In genomic region chr5:134846641-134846960, GRCh38 we compare ENCODE assay signal across 8 cellular contexts. TPM values are rescaled to one million over a fixed set of nuclear protein-coding genes. Genes with fewer than 3 reads are reported as not detected.
DNase-seq lines count a peak whose midpoint lies in the region; ATAC-seq and TF ChIP-seq lines count a peak whose summit lies in the region.

No MANE protein-coding gene starts in this region.

- peaks cover 19% of the 10 kb centered on the region for H3K4me1 Mint-ChIP-seq in memory B cell

- 0 to 2% methylated on average over 11 of the region's 11 CpGs for WGBS in tibial nerve, 2 donors

- peak overlapping the region; percentile 94 for H3K27ac ChIP-seq in Panc1 (ENCODE audit: low read length)
- H3K27ac ChIP-seq in tibial nerve, result peak overlapping the region; percentile 88 to 96 (median 94)

- CTCF ChIA-PET in Panc1 (lab: Charles Lee), result no interaction called here

- ATAC-seq in GM19351 (IDR thresholded peaks at IDR 0.05; ENCODE audit: unreplicated experiment) (peak; percentile 4), Panc1 (no peak), memory B cell (ENCODE audit: low read depth) (no peak)

- H3K4me3 ChIP-seq in Panc1 (ENCODE audit: low read depth in 2 of 2, low read length in 2 of 2) (peak overlapping the region; percentile 73 to 88), cardiac fibroblast (replicated peaks in 1 of 2; ENCODE audit: low read depth in 2 of 2, low read length in 2 of 2) (peak overlapping the region; percentile 82 to 83), tibial nerve (peak overlapping the region; percentile 78 to 97 (median 87))

- H3K36me3 Mint-ChIP-seq in memory B cell, result peaks cover 4% of the 10 kb centered on the region

- H3K27ac Mint-ChIP-seq in memory B cell, result peak overlapping the region; percentile 98

- TF ChIP-seq CTCF in Panc1 (IDR thresholded peaks at IDR 0.05) (no peak), cardiac fibroblast (IDR thresholded peaks at IDR 0.05; ENCODE audit: low read depth, low read length) (no peak), tibial nerve (IDR thresholded peaks at IDR 0.05) (no peak)

- H3K36me3 ChIP-seq in Panc1 (ENCODE audit: control insufficient read depth, insufficient read depth, low read length), result peaks cover 6% of the 10 kb centered on the region
- peaks cover 0 to 12% (median 0%) of the 10 kb centered on the region in 3 donors for H3K36me3 ChIP-seq in tibial nerve

- H3K4me1 ChIP-seq in Panc1 (ENCODE audit: control insufficient read depth, insufficient read depth, low read length) (peaks cover 13% of the 10 kb centered on the region), tibial nerve (peaks cover 0 to 48% (median 18%) of the 10 kb centered on the region in 4 donors)

- POLR2A ChIA-PET in Panc1 (lab: Charles Lee), result interaction anchor here (0.5 kb wide), 1 partner anchor 13 kb away, joined by 3 read pairs; no protein-coding TSS in a partner anchor

- in situ Hi-C loops in ACHN (cut with HindIII; ENCODE audit: low pct_ligation_motif_present, low pct_unique_long_range_greater_than_20kb, low sequenced_read_pairs) (no loop called here), Panc1 (cut with HindIII; ENCODE audit: low pct_unique_long_range_greater_than_20kb, low sequenced_read_pairs) (no loop called here)

- H3K27me3 ChIP-seq in Panc1 (ENCODE audit: control insufficient read depth, insufficient read depth, low read length) (no peaks in the 10 kb centered on the region), tibial nerve (no peaks in the 10 kb centered on the region)

- H3K27me3 Mint-ChIP-seq in memory B cell, result no peaks in the 10 kb centered on the region

- no peaks in the 10 kb centered on the region for H3K9me3 Mint-ChIP-seq in memory B cell

- TF ChIP-seq POLR2A in tibial nerve (IDR thresholded peaks at IDR 0.05), result no peak

- TF ChIP-seq EP300 in tibial nerve (IDR thresholded peaks at IDR 0.05), result no peak

- DNase-seq in ACHN (peak; percentile 19), Panc1 (ENCODE audit: low read depth, low spot score) (no peak), cardiac fibroblast (ENCODE audit: low read depth in 2 of 2) (peak; percentile 19 to 40), memory B cell (ENCODE audit: low spot score in 2 of 2) (no peak), tibial nerve (ENCODE audit: low spot score in 2 of 2) (no peak), NCI-H2196 (lab: John Stamatoyannopoulos, UW; ENCODE audit: unreplicated experiment) (no peak), SHP77 treated with DMSO at 0.1 percent for 48 hours (lab: John Stamatoyannopoulos, UW) (no peak)

- no TSS peak for BruUV-seq in Panc1 (replicated peaks; lab: Mats Ljungman, UMichigan)

- peak overlapping the region; percentile 92 for H3K4me3 Mint-ChIP-seq in memory B cell

- no peaks in the 10 kb centered on the region for H3K9me3 ChIP-seq in Panc1 (ENCODE audit: control insufficient read depth, insufficient read depth, low read depth, low read length)
- no peaks in the 10 kb centered on the region for H3K9me3 ChIP-seq in tibial nerve

- intact Hi-C loops in Panc1 (cut with micrococcal nuclease; ENCODE audit: unreplicated experiment), result no loop called here

RNA-seq across cellular contexts. Expression of gene C5orf24, which starts 0.8 kb away (rescaled TPM):
- total RNA-seq in Panc1 (2021; ENCODE audit: unreplicated experiment) (51.7 TPM), tibial nerve (10 to 100 TPM; 40.2 to 50.0 (median 45.8) TPM)
- 34.8 TPM for polyA plus RNA-seq in Panc1 (2012; ENCODE audit: insufficient read length)

RNA-seq across cellular contexts. Expression of gene TXNDC15, which starts 27.6 kb away (rescaled TPM):
- 47.4 TPM for total RNA-seq in Panc1 (2021; ENCODE audit: unreplicated experiment)
- 69.6 TPM for polyA plus RNA-seq in Panc1 (2012; ENCODE audit: insufficient read length)
- total RNA-seq in tibial nerve, result 100 to 1,000 TPM in 1 of 4 donors, 10 to 100 TPM in 3; 72.8 to 118 (median 84.8) TPM

RNA-seq across cellular contexts. Expression of gene PCBD2, which starts 58.3 kb away (rescaled TPM):
- total RNA-seq in Panc1 (2021; ENCODE audit: unreplicated experiment) (19.8 TPM), tibial nerve (10 to 100 TPM in 1 of 4 donors, 1 to 10 TPM in 3; 5.7 to 11.0 (median 7.9) TPM)
- polyA plus RNA-seq in Panc1 (2012; ENCODE audit: insufficient read length), result 12.3 TPM

Comparison
In these comparisons a context has a peak if more than half of its experiments do, and no peak if none do; other contexts are left out.
1. DNase-seq: peak in ACHN (single experiment) and cardiac fibroblast (2 of 2); none in Panc1 (single experiment), memory B cell (0 of 2), tibial nerve (0 of 2), NCI-H2196 (single experiment) and SHP77 treated with DMSO at 0.1 percent for 48 hours (single experiment).
2. Peak in every context shown above with its lines, with median percentiles within 50 percentile points of each other: H3K4me3 ChIP-seq.